Comparison of ENCODE assay signal across 8 cellular contexts in genomic region chr9:27247756-27248155, GRCh38. TPM values are rescaled to one million over a fixed set of nuclear protein-coding genes. Genes with fewer than 3 reads are reported as not detected.
DNase-seq lines count a peak whose midpoint lies in the region; ATAC-seq and TF ChIP-seq lines count a peak whose summit lies in the region.

No MANE protein-coding gene starts in this region.

- H3K27ac ChIP-seq in endodermal cell (ENCODE audit: low read depth, low read length): no peak overlapping the region
- no peak overlapping the region for H3K27ac ChIP-seq in effector memory CD4-positive, alpha-beta T cell (ENCODE audit: insufficient read depth, low read length, poor library complexity, severe bottlenecking)

- peak; percentile 55 for TF ChIP-seq CTCF in Calu3 (IDR thresholded peaks at IDR 0.05; ENCODE audit: unreplicated experiment)
- peak; percentile 85 for TF ChIP-seq CTCF in endodermal cell (conservative IDR thresholded peaks at IDR 0.05)
- peak; percentile 40 for TF ChIP-seq CTCF in mucosa of descending colon (IDR thresholded peaks at IDR 0.05)

- no peak overlapping the region for H3K4me3 ChIP-seq in endodermal cell (ENCODE audit: low read length)
- no peak overlapping the region for H3K4me3 ChIP-seq in mucosa of descending colon
- H3K4me3 ChIP-seq in effector memory CD4-positive, alpha-beta T cell (ENCODE audit: insufficient read depth, low read depth, low read length, poor library complexity, severe bottlenecking): no peak overlapping the region

- no peaks in the 10 kb centered on the region for H3K27me3 Mint-ChIP-seq in Calu3 (ENCODE audit: unreplicated experiment)
- H3K27me3 Mint-ChIP-seq in endodermal cell (ENCODE audit: insufficient read depth): no peaks in the 10 kb centered on the region

- DNase-seq in Calu3 (peak; percentile 63), OCI-M1 (lab: John Stamatoyannopoulos, UW) (peak; percentile 79), endodermal cell (peak; percentile 80), mucosa of descending colon (peak in 2 of 3 donors; percentile 30 to 68), NK-92 (lab: John Stamatoyannopoulos, UW; ENCODE audit: unreplicated experiment) (no peak)
- DNase-seq in effector memory CD4-positive, alpha-beta T cell: no peak

- no TSS peak for BruUV-seq in Calu3 (replicated peaks; lab: Mats Ljungman, UMichigan)

- H3K9me3 ChIP-seq in endodermal cell (ENCODE audit: control insufficient read depth, low read length): no peaks in the 10 kb centered on the region
- no peaks in the 10 kb centered on the region for H3K9me3 ChIP-seq in mucosa of descending colon
- H3K9me3 ChIP-seq in effector memory CD4-positive, alpha-beta T cell (ENCODE audit: control insufficient read depth, low read length): no peaks in the 10 kb centered on the region

- intact Hi-C loops in Calu3 (cut with micrococcal nuclease; ENCODE audit: unreplicated experiment) (loop anchor here (1.0 to 5.0 kb wide), 2 partner anchors 29 to 300 kb away; no protein-coding TSS in a partner anchor), mucosa of descending colon (cut with DNase I, micrococcal nuclease) (no loop called here)

- H3K9me3 Mint-ChIP-seq in Calu3 (ENCODE audit: low read depth, unreplicated experiment) (no peaks in the 10 kb centered on the region), endodermal cell (no peaks in the 10 kb centered on the region)

- peaks cover 17% of the 10 kb centered on the region for H3K4me1 Mint-ChIP-seq in Calu3 (ENCODE audit: low read depth, unreplicated experiment)
- H3K4me1 Mint-ChIP-seq in endodermal cell: no peaks in the 10 kb centered on the region

- no peak overlapping the region for H3K9ac ChIP-seq in endodermal cell (ENCODE audit: extremely low read depth, low read length, poor library complexity, severe bottlenecking)

- CTCF ChIA-PET in Calu3 (lab: Charles Lee): interaction anchor here (0.6 to 1.8 kb wide), 4 partner anchors 9 to 292 kb away, joined by 3 to 5 read pairs (median 4); no protein-coding TSS in a partner anchor

- WGBS in endodermal cell (ENCODE audit: insufficient coverage in 1 of 2, insufficient read length in 1 of 2), 2 experiments: 30 to 37% methylated on average over 1 to 2 of the region's 2 CpGs

- H3K4me1 ChIP-seq in endodermal cell (ENCODE audit: control insufficient read depth, insufficient read depth, low read length) (no peaks in the 10 kb centered on the region), mucosa of descending colon (ENCODE audit: low read depth) (no peaks in the 10 kb centered on the region)
- no peaks in the 10 kb centered on the region for H3K4me1 ChIP-seq in effector memory CD4-positive, alpha-beta T cell (ENCODE audit: control insufficient read depth, insufficient read depth, low read length, poor library complexity, severe bottlenecking)

- H3K36me3 Mint-ChIP-seq in Calu3 (ENCODE audit: insufficient read depth, unreplicated experiment) (peaks cover 4% of the 10 kb centered on the region), endodermal cell (ENCODE audit: low read depth) (no peaks in the 10 kb centered on the region)

- H3K27ac Mint-ChIP-seq in Calu3 (ENCODE audit: unreplicated experiment) (peak overlapping the region; percentile 24), endodermal cell (no peak overlapping the region)

- H3K4me3 Mint-ChIP-seq in Calu3 (ENCODE audit: low read depth, unreplicated experiment) (no peak overlapping the region), endodermal cell (no peak overlapping the region)

- no peaks in the 10 kb centered on the region for H3K36me3 ChIP-seq in endodermal cell (ENCODE audit: control insufficient read depth, insufficient read depth, low read length)
- H3K36me3 ChIP-seq in mucosa of descending colon (ENCODE audit: low read depth): no peaks in the 10 kb centered on the region
- no peaks in the 10 kb centered on the region for H3K36me3 ChIP-seq in effector memory CD4-positive, alpha-beta T cell (ENCODE audit: control insufficient read depth, insufficient read depth, low read length)

- H3K27me3 ChIP-seq in endodermal cell (ENCODE audit: control insufficient read depth, insufficient read depth, low read length, poor library complexity, severe bottlenecking): no peaks in the 10 kb centered on the region
- H3K27me3 ChIP-seq in effector memory CD4-positive, alpha-beta T cell (replicated peaks; ENCODE audit: control insufficient read depth, insufficient read depth, low read length, poor library complexity, severe bottlenecking): no peaks in the 10 kb centered on the region

- ATAC-seq in GM19035 (IDR thresholded peaks at IDR 0.05; ENCODE audit: unreplicated experiment) (peak; percentile 88), HG03354 (IDR thresholded peaks at IDR 0.05; ENCODE audit: poor library complexity, severe bottlenecking, unreplicated experiment) (peak; percentile 87), mucosa of descending colon (peak; percentile 86)

RNA-seq across cellular contexts. Expression of gene EQTN, which starts 49.2 kb away (rescaled TPM):
- total RNA-seq in Calu3 (2022) (not detected in 2 replicates), endodermal cell (not detected), mucosa of descending colon (1 to 10 TPM in 2 of 3 donors, under 1 TPM in 1; 0.53 to 2.3 (median 1.4) TPM)
- polyA plus RNA-seq in endodermal cell (2013, experiment 1 of 2): not detected
- polyA plus RNA-seq in endodermal cell (2013, experiment 2 of 2): 0.50 TPM

Comparison
In these comparisons a context has a peak if more than half of its experiments do, and no peak if none do; other contexts are left out.
1. DNase-seq: peak in Calu3 (single experiment), OCI-M1 (single experiment), endodermal cell (single experiment) and mucosa of descending colon (2 of 3); none in NK-92 (single experiment) and effector memory CD4-positive, alpha-beta T cell (0 of 3).
2. Peak in every context shown above with its lines, with median percentiles within 50 percentile points of each other: CTCF ChIP-seq and ATAC-seq.